In the genomic region with DNA sequence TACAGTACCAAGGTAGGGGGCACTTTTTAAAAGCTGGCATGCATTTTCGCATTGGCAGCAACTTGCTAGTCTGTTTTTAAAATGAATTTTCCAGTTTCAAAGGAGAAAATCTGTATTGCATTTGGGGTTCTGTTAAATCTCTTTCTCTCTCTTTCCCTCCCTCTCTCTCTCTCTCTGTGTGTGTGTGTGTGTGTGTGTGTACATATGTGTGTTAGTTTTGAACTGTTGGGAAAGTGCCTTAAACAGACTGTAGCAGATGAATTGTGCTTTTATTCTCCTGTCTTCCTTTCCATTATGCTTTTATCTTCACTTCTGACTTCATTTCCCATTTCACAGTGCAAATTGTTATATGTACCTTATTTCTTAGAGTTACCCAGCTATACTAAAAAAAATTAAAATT, we compare ENCODE assay signal across 1 cellular context.
TF ChIP-seq lines count a peak whose summit lies in the region.

No MANE protein-coding gene starts in this region.

TF ChIP-seq in HepG2, 621 proteins besides CTCF, POLR2A, EP300 and RAD21:
- TF ChIP-seq KLF6 (CRISPR knock-in tag; IDR thresholded peaks at IDR 0.05) (no peak), SP140L (CRISPR knock-in tag; IDR thresholded peaks at IDR 0.05; ENCODE audit: borderline replicate concordance) (no peak), ZNF251 (CRISPR knock-in tag; IDR thresholded peaks at IDR 0.05) (no peak), NR2F6 (IDR thresholded peaks at IDR 0.05) (no peak), NR2F6 (CRISPR knock-in tag; IDR thresholded peaks at IDR 0.05) (no peak), ZNF382 (CRISPR knock-in tag; IDR thresholded peaks at IDR 0.05; ENCODE audit: borderline replicate concordance) (no peak)
- TF ChIP-seq, protein P1, sequence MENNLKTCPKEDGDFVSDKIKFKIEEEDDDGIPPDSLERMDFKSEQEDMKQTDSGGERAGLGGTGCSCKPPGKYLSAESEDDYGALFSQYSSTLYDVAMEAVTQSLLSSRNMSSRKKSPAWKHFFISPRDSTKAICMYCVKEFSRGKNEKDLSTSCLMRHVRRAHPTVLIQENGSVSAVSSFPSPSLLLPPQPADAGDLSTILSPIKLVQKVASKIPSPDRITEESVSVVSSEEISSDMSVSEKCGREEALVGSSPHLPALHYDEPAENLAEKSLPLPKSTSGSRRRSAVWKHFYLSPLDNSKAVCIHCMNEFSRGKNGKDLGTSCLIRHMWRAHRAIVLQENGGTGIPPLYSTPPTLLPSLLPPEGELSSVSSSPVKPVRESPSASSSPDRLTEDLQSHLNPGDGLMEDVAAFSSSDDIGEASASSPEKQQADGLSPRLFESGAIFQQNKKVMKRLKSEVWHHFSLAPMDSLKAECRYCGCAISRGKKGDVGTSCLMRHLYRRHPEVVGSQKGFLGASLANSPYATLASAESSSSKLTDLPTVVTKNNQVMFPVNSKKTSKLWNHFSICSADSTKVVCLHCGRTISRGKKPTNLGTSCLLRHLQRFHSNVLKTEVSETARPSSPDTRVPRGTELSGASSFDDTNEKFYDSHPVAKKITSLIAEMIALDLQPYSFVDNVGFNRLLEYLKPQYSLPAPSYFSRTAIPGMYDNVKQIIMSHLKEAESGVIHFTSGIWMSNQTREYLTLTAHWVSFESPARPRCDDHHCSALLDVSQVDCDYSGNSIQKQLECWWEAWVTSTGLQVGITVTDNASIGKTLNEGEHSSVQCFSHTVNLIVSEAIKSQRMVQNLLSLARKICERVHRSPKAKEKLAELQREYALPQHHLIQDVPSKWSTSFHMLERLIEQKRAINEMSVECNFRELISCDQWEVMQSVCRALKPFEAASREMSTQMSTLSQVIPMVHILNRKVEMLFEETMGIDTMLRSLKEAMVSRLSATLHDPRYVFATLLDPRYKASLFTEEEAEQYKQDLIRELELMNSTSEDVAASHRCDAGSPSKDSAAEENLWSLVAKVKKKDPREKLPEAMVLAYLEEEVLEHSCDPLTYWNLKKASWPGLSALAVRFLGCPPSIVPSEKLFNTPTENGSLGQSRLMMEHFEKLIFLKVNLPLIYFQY (CRISPR knock-in tag; IDR thresholded peaks at IDR 0.05; ENCODE audit: borderline replicate concordance), result no peak
